Comparison of ENCODE assay signal across 20 cellular contexts in the genomic region with DNA sequence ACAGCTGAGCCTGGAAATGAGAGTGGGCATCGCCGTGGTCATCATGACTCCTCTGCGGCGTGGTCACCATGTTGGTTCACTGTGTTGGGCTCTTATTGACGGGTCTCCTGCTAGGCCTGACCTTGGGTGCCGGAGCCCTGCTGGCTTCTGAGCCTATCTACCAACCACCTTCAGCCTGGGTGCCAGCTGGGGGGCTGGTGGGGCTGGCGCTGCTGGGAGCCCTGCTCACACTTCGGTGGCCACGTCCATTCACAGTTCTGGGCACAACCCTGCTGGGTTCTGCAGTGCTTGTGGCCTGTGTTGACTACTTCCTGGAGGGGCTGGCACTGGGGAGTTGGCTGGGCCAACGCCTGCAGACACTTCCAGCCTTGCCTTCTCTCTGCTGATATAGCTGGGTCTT. TPM values are rescaled to one million over a fixed set of nuclear protein-coding genes. Genes with fewer than 3 reads are reported as not detected.
DNase-seq lines count a peak whose midpoint lies in the region; ATAC-seq and TF ChIP-seq lines count a peak whose summit lies in the region.
"Had no signal": no experiment of that assay in that cellular context is flagged by ENCODE, and none has a peak within 500 bp of the region (broad histone marks: within the 10 kb centered on the region; RNA-seq: fewer than 3 reads in every experiment).

No MANE protein-coding gene starts in this region.

- TF ChIP-seq POLR2A in breast epithelium (IDR thresholded peaks at IDR 0.05), result no peak

- H3K9me3 ChIP-seq in breast epithelium, result no peaks in the 10 kb centered on the region
- H3K9me3 ChIP-seq: BLaER1 treated with 17β-estradiol and CSF1 and Interleukin-3, amounts not matched to agents 10 nM and 100 nM; SK-N-SH had no signal

- no peak overlapping the region for H3K4me3 Mint-ChIP-seq in MCF 10A (ENCODE audit: unreplicated experiment)
- no peak overlapping the region for H3K4me3 Mint-ChIP-seq in WTC11
- peak overlapping the region; percentile 99 for H3K4me3 Mint-ChIP-seq in neural crest cell

- TF ChIP-seq CTCF in MCF 10A (IDR thresholded peaks at IDR 0.05; ENCODE audit: unreplicated experiment) (no peak), breast epithelium (IDR thresholded peaks at IDR 0.05) (no peak), WTC11 (IDR thresholded peaks at IDR 0.05) (no peak), neural crest cell (conservative IDR thresholded peaks at IDR 0.05) (no peak)

- H3K36me3 Mint-ChIP-seq in MCF 10A (ENCODE audit: insufficient read depth, unreplicated experiment) (peaks cover 12% of the 10 kb centered on the region), WTC11 (no peaks in the 10 kb centered on the region), neural crest cell (ENCODE audit: low read depth) (peaks cover 2% of the 10 kb centered on the region)

- BruUV-seq in MCF 10A (replicated peaks; lab: Mats Ljungman, UMichigan), result no TSS peak

- H3K27me3 Mint-ChIP-seq in MCF 10A (ENCODE audit: insufficient read depth, unreplicated experiment), result no peaks in the 10 kb centered on the region
- no peaks in the 10 kb centered on the region for H3K27me3 Mint-ChIP-seq in WTC11 (ENCODE audit: low read depth)
- no peaks in the 10 kb centered on the region for H3K27me3 Mint-ChIP-seq in neural crest cell (ENCODE audit: low read depth)

- ATAC-seq in WTC11 (no peak), esophagus mucosa (no peak)

- DNase-seq in MCF 10A (ENCODE audit: unreplicated experiment) (no peak), breast epithelium (ENCODE audit: low spot score in 2 of 2) (no peak), WTC11 (ENCODE audit: low spot score) (no peak), neural crest cell (ENCODE audit: low read depth, low spot score) (no peak), HCEC 1CT (no peak), HUDEP-2 (lab: John Stamatoyannopoulos, UW; ENCODE audit: unreplicated experiment in 76 of 76) (no peak)
- DNase-seq: EL, GF-D8, H7, IMR-90, MV-4-11, NCI-H1105 treated with DMSO at 0.1 percent for 48 hours, NCI-H2029 treated with DMSO at 0.1 percent for 48 hours, NCI-H226, NCI-H510A treated with DMSO at 0.1 percent for 48 hours, NCI-H748 treated with DMSO at 0.1 percent for 48 hours, SIG-M5, SK-N-SH had no signal

- peaks cover 5 to 6% of the 10 kb centered on the region in 2 donors for H3K4me1 ChIP-seq in breast epithelium

- CTCF ChIA-PET in MCF 10A (lab: Yijun Ruan, JAX), result no interaction called here
- CTCF ChIA-PET in WTC11 (lab: Charles Lee), result interaction anchor here (1.8 kb wide), 1 partner anchor 94 kb away, joined by 6 read pairs; no protein-coding TSS in a partner anchor

- peak overlapping the region in 1 of 3 donors; percentile 26 for H3K4me3 ChIP-seq in breast epithelium
- H3K4me3 ChIP-seq: BLaER1 treated with 17β-estradiol and CSF1 and Interleukin-3, amounts not matched to agents 10 nM and 100 nM had no signal

- H3K27ac Mint-ChIP-seq in MCF 10A (ENCODE audit: low read depth, unreplicated experiment) (peak overlapping the region; percentile 6), WTC11 (peak overlapping the region; percentile 42; the same call in 1 of the 2 replicates), neural crest cell (ENCODE audit: unreplicated experiment) (no peak overlapping the region)

- no peaks in the 10 kb centered on the region for H3K9me3 Mint-ChIP-seq in MCF 10A (ENCODE audit: unreplicated experiment)
- H3K9me3 Mint-ChIP-seq in WTC11, result no peaks in the 10 kb centered on the region
- H3K9me3 Mint-ChIP-seq in neural crest cell, result no peaks in the 10 kb centered on the region

- POLR2A ChIA-PET in MCF 10A (lab: Yijun Ruan, JAX), result no interaction called here
- POLR2A ChIA-PET in WTC11 (lab: Charles Lee), result no interaction called here

- H3K36me3 ChIP-seq in breast epithelium, result no peaks in the 10 kb centered on the region

- peaks cover 22% of the 10 kb centered on the region for H3K4me1 Mint-ChIP-seq in MCF 10A (ENCODE audit: insufficient read depth, unreplicated experiment)
- H3K4me1 Mint-ChIP-seq in WTC11, result peaks cover 22% of the 10 kb centered on the region
- peaks cover 39% of the 10 kb centered on the region for H3K4me1 Mint-ChIP-seq in neural crest cell

- H3K27me3 ChIP-seq in breast epithelium, result no peaks in the 10 kb centered on the region
- H3K27me3 ChIP-seq: BLaER1 treated with 17β-estradiol and CSF1 and Interleukin-3, amounts not matched to agents 10 nM and 100 nM had no signal

- peak overlapping the region in 1 of 2 donors; percentile 95 for H3K27ac ChIP-seq in breast epithelium
- H3K27ac ChIP-seq: BLaER1 treated with 17β-estradiol and CSF1 and Interleukin-3, amounts not matched to agents 10 nM and 100 nM had no signal

- intact Hi-C loops in MCF 10A (cut with micrococcal nuclease), result no loop called here
- intact Hi-C loops in breast epithelium (cut with DNase I; ENCODE audit: low total_unique reads), result loop anchor here (10.0 kb wide), 1 partner anchor 102 kb away; a partner anchor contains a TSS

TF ChIP-seq in WTC11, 78 proteins besides CTCF, POLR2A, EP300 and RAD21:
- TF ChIP-seq, protein P1, sequence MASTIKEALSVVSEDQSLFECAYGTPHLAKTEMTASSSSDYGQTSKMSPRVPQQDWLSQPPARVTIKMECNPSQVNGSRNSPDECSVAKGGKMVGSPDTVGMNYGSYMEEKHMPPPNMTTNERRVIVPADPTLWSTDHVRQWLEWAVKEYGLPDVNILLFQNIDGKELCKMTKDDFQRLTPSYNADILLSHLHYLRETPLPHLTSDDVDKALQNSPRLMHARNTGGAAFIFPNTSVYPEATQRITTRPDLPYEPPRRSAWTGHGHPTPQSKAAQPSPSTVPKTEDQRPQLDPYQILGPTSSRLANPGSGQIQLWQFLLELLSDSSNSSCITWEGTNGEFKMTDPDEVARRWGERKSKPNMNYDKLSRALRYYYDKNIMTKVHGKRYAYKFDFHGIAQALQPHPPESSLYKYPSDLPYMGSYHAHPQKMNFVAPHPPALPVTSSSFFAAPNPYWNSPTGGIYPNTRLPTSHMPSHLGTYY (CRISPR knock-in tag; IDR thresholded peaks at IDR 0.05), result no peak
- TF ChIP-seq ETV6 (CRISPR knock-in tag; IDR thresholded peaks at IDR 0.05), result no peak
- no peak for TF ChIP-seq SMAD4 (CRISPR knock-in tag; IDR thresholded peaks at IDR 0.05)
- TF ChIP-seq RORB (CRISPR knock-in tag; IDR thresholded peaks at IDR 0.05), result no peak
- no peak for TF ChIP-seq MYBL2 (CRISPR knock-in tag; IDR thresholded peaks at IDR 0.05)
- TF ChIP-seq, protein P2, sequence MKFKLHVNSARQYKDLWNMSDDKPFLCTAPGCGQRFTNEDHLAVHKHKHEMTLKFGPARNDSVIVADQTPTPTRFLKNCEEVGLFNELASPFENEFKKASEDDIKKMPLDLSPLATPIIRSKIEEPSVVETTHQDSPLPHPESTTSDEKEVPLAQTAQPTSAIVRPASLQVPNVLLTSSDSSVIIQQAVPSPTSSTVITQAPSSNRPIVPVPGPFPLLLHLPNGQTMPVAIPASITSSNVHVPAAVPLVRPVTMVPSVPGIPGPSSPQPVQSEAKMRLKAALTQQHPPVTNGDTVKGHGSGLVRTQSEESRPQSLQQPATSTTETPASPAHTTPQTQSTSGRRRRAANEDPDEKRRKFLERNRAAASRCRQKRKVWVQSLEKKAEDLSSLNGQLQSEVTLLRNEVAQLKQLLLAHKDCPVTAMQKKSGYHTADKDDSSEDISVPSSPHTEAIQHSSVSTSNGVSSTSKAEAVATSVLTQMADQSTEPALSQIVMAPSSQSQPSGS (CRISPR knock-in tag; IDR thresholded peaks at IDR 0.05; ENCODE audit: borderline replicate concordance, low read depth), result no peak
- no peak for TF ChIP-seq MXD4 (CRISPR knock-in tag; IDR thresholded peaks at IDR 0.05; ENCODE audit: borderline replicate concordance)
- TF ChIP-seq, protein P3, sequence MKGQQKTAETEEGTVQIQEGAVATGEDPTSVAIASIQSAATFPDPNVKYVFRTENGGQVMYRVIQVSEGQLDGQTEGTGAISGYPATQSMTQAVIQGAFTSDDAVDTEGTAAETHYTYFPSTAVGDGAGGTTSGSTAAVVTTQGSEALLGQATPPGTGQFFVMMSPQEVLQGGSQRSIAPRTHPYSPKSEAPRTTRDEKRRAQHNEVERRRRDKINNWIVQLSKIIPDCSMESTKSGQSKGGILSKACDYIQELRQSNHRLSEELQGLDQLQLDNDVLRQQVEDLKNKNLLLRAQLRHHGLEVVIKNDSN (CRISPR knock-in tag; IDR thresholded peaks at IDR 0.05), result no peak
- TF ChIP-seq, protein P4, sequence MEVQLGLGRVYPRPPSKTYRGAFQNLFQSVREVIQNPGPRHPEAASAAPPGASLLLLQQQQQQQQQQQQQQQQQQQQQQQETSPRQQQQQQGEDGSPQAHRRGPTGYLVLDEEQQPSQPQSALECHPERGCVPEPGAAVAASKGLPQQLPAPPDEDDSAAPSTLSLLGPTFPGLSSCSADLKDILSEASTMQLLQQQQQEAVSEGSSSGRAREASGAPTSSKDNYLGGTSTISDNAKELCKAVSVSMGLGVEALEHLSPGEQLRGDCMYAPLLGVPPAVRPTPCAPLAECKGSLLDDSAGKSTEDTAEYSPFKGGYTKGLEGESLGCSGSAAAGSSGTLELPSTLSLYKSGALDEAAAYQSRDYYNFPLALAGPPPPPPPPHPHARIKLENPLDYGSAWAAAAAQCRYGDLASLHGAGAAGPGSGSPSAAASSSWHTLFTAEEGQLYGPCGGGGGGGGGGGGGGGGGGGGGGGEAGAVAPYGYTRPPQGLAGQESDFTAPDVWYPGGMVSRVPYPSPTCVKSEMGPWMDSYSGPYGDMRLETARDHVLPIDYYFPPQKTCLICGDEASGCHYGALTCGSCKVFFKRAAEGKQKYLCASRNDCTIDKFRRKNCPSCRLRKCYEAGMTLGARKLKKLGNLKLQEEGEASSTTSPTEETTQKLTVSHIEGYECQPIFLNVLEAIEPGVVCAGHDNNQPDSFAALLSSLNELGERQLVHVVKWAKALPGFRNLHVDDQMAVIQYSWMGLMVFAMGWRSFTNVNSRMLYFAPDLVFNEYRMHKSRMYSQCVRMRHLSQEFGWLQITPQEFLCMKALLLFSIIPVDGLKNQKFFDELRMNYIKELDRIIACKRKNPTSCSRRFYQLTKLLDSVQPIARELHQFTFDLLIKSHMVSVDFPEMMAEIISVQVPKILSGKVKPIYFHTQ (CRISPR knock-in tag; IDR thresholded peaks at IDR 0.05), result no peak

RNA-seq across cellular contexts. Expression of a gene that starts 3.7 kb away (rescaled TPM):
- total RNA-seq in MCF 10A (2022) (27.3 and 29.9 TPM in 2 replicates), breast epithelium (10 to 100 TPM; 31.0 to 46.2 (median 36.1) TPM), WTC11 (2021) (32.1 to 34.5 TPM (median 34.1 TPM) in 3 replicates), neural crest cell (35.3 and 40.3 TPM in 2 replicates), esophagus mucosa (15.3 TPM)

RNA-seq across cellular contexts. Expression of a gene that starts 9.7 kb away (rescaled TPM):
- total RNA-seq in MCF 10A (2022), result 3.3 and 3.7 TPM in 2 replicates
- total RNA-seq in breast epithelium, result 10 to 100 TPM; 21.9 to 50.6 (median 47.9) TPM
- 0.98 to 1.6 TPM (median 1.0 TPM) in 3 replicates for total RNA-seq in WTC11 (2021)
- total RNA-seq in neural crest cell, result not detected in 2 replicates
- 0.60 TPM for total RNA-seq in esophagus mucosa

RNA-seq across cellular contexts. Expression of a gene that starts 15.2 kb away (rescaled TPM):
- total RNA-seq in MCF 10A (2022) (54.6 and 55.9 TPM in 2 replicates), breast epithelium (10 to 100 TPM; 13.1 to 28.5 (median 21.0) TPM), WTC11 (2021) (32.9 to 37.9 TPM (median 34.8 TPM) in 3 replicates), neural crest cell (32.6 and 33.3 TPM in 2 replicates), esophagus mucosa (64.2 TPM)

RNA-seq across cellular contexts. Expression of a gene that starts 15.5 kb away (rescaled TPM):
- total RNA-seq in MCF 10A (2022), result 39.2 and 61.1 TPM in 2 replicates
- total RNA-seq in breast epithelium, result 10 to 100 TPM; 54.7 to 64.3 (median 55.3) TPM
- 98.3 to 102 TPM (median 100 TPM) in 3 replicates for total RNA-seq in WTC11 (2021)
- total RNA-seq in neural crest cell, result 121 and 123 TPM in 2 replicates
- total RNA-seq in esophagus mucosa, result 47.6 TPM
